ENCODE assay signal across 9 cellular contexts in genomic region chr6:150371356-150371755, GRCh38. TPM values are rescaled to one million over a fixed set of nuclear protein-coding genes. Genes with fewer than 3 reads are reported as not detected.
"Had no signal": no experiment of that assay in that cellular context is flagged by ENCODE, and none has a peak within 500 bp of the region (broad histone marks: within the 10 kb centered on the region; RNA-seq: fewer than 3 reads in every experiment).

No MANE protein-coding gene starts in this region.

- H3K27ac ChIP-seq: HL-60, KMS-11 had no signal

- H3K27ac Mint-ChIP-seq: GM23338, H9, IgD-negative memory B cell had no signal

- ATAC-seq: GM23338, HepG2 had no signal

- H3K4me3 ChIP-seq: GM23338 had no signal

- H3K4me3 Mint-ChIP-seq: GM23338, H9, IgD-negative memory B cell had no signal

- DNase-seq: H9, HCEC 1CT, KBM-7 had no signal

- H3K4me1 Mint-ChIP-seq: GM23338, IgD-negative memory B cell had no signal

- H3K9me3 Mint-ChIP-seq: GM23338, H9, IgD-negative memory B cell had no signal

- H3K36me3 Mint-ChIP-seq: IgD-negative memory B cell had no signal

RNA-seq across cellular contexts. Expression of gene IYD, which starts 2.5 kb away (rescaled TPM):
- total RNA-seq: GM23338, H1, H9 had no signal
